1 cellular context compared by ENCODE assay signal in the genomic region with DNA sequence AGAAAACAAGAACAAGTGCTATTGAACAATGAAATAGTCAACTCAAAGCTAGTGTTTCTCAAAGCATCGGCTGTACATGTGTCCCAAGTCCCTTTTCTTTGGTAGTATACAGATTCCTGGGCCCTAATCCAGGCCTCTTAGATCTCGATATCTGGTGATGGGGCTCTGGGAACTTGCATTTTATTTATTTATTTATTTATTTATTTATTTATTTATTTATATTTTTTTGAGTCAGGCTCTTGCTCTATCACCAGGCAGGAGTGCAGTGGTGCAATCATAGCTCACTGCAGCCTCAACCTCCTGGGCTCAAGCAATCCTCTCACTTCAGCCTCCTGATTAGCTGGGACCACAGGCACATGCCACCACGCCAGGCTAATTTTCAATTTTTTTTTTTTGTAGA.
TF ChIP-seq lines count a peak whose summit lies in the region.

No MANE protein-coding gene starts in this region.

TF ChIP-seq in HEK293, 187 proteins besides CTCF, POLR2A, EP300 and RAD21 (continued from another document):
- TF ChIP-seq, protein P1, sequence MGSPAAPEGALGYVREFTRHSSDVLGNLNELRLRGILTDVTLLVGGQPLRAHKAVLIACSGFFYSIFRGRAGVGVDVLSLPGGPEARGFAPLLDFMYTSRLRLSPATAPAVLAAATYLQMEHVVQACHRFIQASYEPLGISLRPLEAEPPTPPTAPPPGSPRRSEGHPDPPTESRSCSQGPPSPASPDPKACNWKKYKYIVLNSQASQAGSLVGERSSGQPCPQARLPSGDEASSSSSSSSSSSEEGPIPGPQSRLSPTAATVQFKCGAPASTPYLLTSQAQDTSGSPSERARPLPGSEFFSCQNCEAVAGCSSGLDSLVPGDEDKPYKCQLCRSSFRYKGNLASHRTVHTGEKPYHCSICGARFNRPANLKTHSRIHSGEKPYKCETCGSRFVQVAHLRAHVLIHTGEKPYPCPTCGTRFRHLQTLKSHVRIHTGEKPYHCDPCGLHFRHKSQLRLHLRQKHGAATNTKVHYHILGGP (tag by site-specific recombination; IDR thresholded peaks at IDR 0.05): no peak
- TF ChIP-seq ZNF548 (tag by site-specific recombination; IDR thresholded peaks at IDR 0.05): no peak
- no peak for TF ChIP-seq SP2 (tag by site-specific recombination; IDR thresholded peaks at IDR 0.05)
- TF ChIP-seq GLIS2 (tag by site-specific recombination; IDR thresholded peaks at IDR 0.05): no peak
- no peak for TF ChIP-seq GLIS1 (tag by site-specific recombination; IDR thresholded peaks at IDR 0.05)
- TF ChIP-seq ZNF654 (tag by site-specific recombination; IDR thresholded peaks at IDR 0.05; ENCODE audit: low read depth): peak; percentile 11; the same call in 1 of the 2 replicates
- TF ChIP-seq, protein P2, sequence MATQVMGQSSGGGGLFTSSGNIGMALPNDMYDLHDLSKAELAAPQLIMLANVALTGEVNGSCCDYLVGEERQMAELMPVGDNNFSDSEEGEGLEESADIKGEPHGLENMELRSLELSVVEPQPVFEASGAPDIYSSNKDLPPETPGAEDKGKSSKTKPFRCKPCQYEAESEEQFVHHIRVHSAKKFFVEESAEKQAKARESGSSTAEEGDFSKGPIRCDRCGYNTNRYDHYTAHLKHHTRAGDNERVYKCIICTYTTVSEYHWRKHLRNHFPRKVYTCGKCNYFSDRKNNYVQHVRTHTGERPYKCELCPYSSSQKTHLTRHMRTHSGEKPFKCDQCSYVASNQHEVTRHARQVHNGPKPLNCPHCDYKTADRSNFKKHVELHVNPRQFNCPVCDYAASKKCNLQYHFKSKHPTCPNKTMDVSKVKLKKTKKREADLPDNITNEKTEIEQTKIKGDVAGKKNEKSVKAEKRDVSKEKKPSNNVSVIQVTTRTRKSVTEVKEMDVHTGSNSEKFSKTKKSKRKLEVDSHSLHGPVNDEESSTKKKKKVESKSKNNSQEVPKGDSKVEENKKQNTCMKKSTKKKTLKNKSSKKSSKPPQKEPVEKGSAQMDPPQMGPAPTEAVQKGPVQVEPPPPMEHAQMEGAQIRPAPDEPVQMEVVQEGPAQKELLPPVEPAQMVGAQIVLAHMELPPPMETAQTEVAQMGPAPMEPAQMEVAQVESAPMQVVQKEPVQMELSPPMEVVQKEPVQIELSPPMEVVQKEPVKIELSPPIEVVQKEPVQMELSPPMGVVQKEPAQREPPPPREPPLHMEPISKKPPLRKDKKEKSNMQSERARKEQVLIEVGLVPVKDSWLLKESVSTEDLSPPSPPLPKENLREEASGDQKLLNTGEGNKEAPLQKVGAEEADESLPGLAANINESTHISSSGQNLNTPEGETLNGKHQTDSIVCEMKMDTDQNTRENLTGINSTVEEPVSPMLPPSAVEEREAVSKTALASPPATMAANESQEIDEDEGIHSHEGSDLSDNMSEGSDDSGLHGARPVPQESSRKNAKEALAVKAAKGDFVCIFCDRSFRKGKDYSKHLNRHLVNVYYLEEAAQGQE (tag by site-specific recombination; IDR thresholded peaks at IDR 0.05): peak; percentile 36; the same call in 1 of the 2 replicates
- TF ChIP-seq MEIS1 (CRISPR knock-in tag; IDR thresholded peaks at IDR 0.05; ENCODE audit: borderline replicate concordance): no peak
- no peak for TF ChIP-seq ZNF335 (tag by site-specific recombination; conservative IDR thresholded peaks at IDR 0.05)
- TF ChIP-seq ZNF302 (tag by site-specific recombination; IDR thresholded peaks at IDR 0.05; ENCODE audit: low read depth): no peak
- TF ChIP-seq ZNF394 (tag by site-specific recombination; IDR thresholded peaks at IDR 0.05; ENCODE audit: borderline replicate concordance): peak; percentile 76; the same call in 1 of the 2 replicates
- TF ChIP-seq, protein P3, sequence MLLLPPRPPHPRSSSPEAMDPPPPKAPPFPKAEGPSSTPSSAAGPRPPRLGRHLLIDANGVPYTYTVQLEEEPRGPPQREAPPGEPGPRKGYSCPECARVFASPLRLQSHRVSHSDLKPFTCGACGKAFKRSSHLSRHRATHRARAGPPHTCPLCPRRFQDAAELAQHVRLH (tag by site-specific recombination; IDR thresholded peaks at IDR 0.05): no peak
- TF ChIP-seq ZNF416 (tag by site-specific recombination; IDR thresholded peaks at IDR 0.05): no peak
- TF ChIP-seq ZNF623 (tag by site-specific recombination; IDR thresholded peaks at IDR 0.05): peak; percentile 32; the same call in 1 of the 2 replicates
- TF ChIP-seq SP3 (tag by site-specific recombination; IDR thresholded peaks at IDR 0.05): no peak
- TF ChIP-seq ZNF2 (tag by site-specific recombination; IDR thresholded peaks at IDR 0.05): no peak
- TF ChIP-seq ZNF132 (tag by site-specific recombination; IDR thresholded peaks at IDR 0.05; ENCODE audit: borderline replicate concordance): no peak
- TF ChIP-seq KLF10 (tag by site-specific recombination; IDR thresholded peaks at IDR 0.05): no peak
- no peak for TF ChIP-seq SCRT2 (tag by site-specific recombination; IDR thresholded peaks at IDR 0.05)
- no peak for TF ChIP-seq HOXD13 (CRISPR knock-in tag; IDR thresholded peaks at IDR 0.05; ENCODE audit: borderline replicate concordance)
- TF ChIP-seq ZFHX2 (tag by site-specific recombination; conservative IDR thresholded peaks at IDR 0.05): no peak
- no peak for TF ChIP-seq RBAK (tag by site-specific recombination; IDR thresholded peaks at IDR 0.05)
- no peak for TF ChIP-seq ZNF843 (tag by site-specific recombination; IDR thresholded peaks at IDR 0.05)
- no peak for TF ChIP-seq ZNF324 (tag by site-specific recombination; IDR thresholded peaks at IDR 0.05)
- no peak for TF ChIP-seq ZNF155 (tag by site-specific recombination; IDR thresholded peaks at IDR 0.05)
- TF ChIP-seq ZNF426 (tag by site-specific recombination; IDR thresholded peaks at IDR 0.05): peak; percentile 54
- TF ChIP-seq ZNF837 (tag by site-specific recombination; IDR thresholded peaks at IDR 0.05): no peak
- TF ChIP-seq, protein P4, sequence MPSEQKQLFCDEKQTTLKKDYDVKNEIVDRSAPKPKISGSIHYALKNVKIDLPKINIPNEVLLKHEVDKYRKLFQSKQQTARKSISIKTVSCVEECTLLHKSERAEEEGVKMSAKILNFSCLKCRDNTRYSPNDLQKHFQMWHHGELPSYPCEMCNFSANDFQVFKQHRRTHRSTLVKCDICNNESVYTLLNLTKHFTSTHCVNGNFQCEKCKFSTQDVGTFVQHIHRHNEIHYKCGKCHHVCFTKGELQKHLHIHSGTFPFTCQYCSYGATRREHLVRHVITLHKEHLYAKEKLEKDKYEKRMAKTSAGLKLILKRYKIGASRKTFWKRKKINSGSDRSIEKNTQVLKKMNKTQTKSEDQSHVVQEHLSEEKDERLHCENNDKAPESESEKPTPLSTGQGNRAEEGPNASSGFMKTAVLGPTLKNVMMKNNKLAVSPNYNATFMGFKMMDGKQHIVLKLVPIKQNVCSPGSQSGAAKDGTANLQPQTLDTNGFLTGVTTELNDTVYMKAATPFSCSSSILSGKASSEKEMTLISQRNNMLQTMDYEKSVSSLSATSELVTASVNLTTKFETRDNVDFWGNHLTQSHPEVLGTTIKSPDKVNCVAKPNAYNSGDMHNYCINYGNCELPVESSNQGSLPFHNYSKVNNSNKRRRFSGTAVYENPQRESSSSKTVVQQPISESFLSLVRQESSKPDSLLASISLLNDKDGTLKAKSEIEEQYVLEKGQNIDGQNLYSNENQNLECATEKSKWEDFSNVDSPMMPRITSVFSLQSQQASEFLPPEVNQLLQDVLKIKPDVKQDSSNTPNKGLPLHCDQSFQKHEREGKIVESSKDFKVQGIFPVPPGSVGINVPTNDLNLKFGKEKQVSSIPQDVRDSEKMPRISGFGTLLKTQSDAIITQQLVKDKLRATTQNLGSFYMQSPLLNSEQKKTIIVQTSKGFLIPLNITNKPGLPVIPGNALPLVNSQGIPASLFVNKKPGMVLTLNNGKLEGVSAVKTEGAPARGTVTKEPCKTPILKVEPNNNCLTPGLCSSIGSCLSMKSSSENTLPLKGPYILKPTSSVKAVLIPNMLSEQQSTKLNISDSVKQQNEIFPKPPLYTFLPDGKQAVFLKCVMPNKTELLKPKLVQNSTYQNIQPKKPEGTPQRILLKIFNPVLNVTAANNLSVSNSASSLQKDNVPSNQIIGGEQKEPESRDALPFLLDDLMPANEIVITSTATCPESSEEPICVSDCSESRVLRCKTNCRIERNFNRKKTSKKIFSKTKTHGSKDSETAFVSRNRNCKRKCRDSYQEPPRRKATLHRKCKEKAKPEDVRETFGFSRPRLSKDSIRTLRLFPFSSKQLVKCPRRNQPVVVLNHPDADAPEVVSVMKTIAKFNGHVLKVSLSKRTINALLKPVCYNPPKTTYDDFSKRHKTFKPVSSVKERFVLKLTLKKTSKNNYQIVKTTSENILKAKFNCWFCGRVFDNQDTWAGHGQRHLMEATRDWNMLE (tag by site-specific recombination; conservative IDR thresholded peaks at IDR 0.05; ENCODE audit: low read depth): peak; percentile 69
- TF ChIP-seq, protein P5, sequence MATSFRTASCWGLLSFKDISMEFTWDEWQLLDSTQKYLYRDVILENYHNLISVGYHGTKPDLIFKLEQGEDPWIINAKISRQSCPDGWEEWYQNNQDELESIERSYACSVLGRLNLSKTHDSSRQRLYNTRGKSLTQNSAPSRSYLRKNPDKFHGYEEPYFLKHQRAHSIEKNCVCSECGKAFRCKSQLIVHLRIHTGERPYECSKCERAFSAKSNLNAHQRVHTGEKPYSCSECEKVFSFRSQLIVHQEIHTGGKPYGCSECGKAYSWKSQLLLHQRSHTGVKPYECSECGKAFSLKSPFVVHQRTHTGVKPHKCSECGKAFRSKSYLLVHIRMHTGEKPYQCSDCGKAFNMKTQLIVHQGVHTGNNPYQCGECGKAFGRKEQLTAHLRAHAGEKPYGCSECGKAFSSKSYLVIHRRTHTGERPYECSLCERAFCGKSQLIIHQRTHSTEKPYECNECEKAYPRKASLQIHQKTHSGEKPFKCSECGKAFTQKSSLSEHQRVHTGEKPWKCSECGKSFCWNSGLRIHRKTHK (tag by site-specific recombination; IDR thresholded peaks at IDR 0.05): no peak
- TF ChIP-seq ZNF274 (IDR thresholded peaks at IDR 0.05; ENCODE audit: low read length): no peak
- no peak for TF ChIP-seq ZNF274 (tag by site-specific recombination; IDR thresholded peaks at IDR 0.05; ENCODE audit: borderline replicate concordance)
- TF ChIP-seq, protein P6, sequence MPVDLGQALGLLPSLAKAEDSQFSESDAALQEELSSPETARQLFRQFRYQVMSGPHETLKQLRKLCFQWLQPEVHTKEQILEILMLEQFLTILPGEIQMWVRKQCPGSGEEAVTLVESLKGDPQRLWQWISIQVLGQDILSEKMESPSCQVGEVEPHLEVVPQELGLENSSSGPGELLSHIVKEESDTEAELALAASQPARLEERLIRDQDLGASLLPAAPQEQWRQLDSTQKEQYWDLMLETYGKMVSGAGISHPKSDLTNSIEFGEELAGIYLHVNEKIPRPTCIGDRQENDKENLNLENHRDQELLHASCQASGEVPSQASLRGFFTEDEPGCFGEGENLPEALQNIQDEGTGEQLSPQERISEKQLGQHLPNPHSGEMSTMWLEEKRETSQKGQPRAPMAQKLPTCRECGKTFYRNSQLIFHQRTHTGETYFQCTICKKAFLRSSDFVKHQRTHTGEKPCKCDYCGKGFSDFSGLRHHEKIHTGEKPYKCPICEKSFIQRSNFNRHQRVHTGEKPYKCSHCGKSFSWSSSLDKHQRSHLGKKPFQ (tag by site-specific recombination; IDR thresholded peaks at IDR 0.05): no peak
- peak; percentile 41; the same call in 1 of the 2 replicates for TF ChIP-seq ZNF555 (tag by site-specific recombination; conservative IDR thresholded peaks at IDR 0.05)
- TF ChIP-seq ZNF433 (tag by site-specific recombination; IDR thresholded peaks at IDR 0.05; ENCODE audit: low read depth): no peak
- no peak for TF ChIP-seq ZNF223 (tag by site-specific recombination; IDR thresholded peaks at IDR 0.05)
